1 cellular context compared by ENCODE assay signal in genomic region chr11:77813256-77813655, GRCh38.
TF ChIP-seq lines count a peak whose summit lies in the region.

No MANE protein-coding gene starts in this region.

TF ChIP-seq in IMR-90, 13 proteins besides CTCF, POLR2A, EP300 and RAD21 (continued from another document):
- TF ChIP-seq, protein P1, sequence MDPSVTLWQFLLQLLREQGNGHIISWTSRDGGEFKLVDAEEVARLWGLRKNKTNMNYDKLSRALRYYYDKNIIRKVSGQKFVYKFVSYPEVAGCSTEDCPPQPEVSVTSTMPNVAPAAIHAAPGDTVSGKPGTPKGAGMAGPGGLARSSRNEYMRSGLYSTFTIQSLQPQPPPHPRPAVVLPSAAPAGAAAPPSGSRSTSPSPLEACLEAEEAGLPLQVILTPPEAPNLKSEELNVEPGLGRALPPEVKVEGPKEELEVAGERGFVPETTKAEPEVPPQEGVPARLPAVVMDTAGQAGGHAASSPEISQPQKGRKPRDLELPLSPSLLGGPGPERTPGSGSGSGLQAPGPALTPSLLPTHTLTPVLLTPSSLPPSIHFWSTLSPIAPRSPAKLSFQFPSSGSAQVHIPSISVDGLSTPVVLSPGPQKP (IDR thresholded peaks at IDR 0.05; ENCODE audit: borderline replicate concordance, low read depth, low read length): no peak
- TF ChIP-seq RFX5 (IDR thresholded peaks at IDR 0.05; ENCODE audit: low read depth, low read length) (no peak), BHLHE40 (IDR thresholded peaks at IDR 0.05; ENCODE audit: low read depth, low read length) (no peak), CEBPB (IDR thresholded peaks at IDR 0.05; ENCODE audit: low read depth, low read length) (no peak), MAZ (IDR thresholded peaks at IDR 0.05; ENCODE audit: borderline replicate concordance, low read depth, low read length) (no peak), CHD1 (IDR thresholded peaks at IDR 0.05; ENCODE audit: low read depth, low read length) (no peak), MXI1 (IDR thresholded peaks at IDR 0.05; ENCODE audit: borderline replicate concordance, low read depth, low read length) (no peak)
